19 cellular contexts compared by ENCODE assay signal in genomic region chr6:148548065-148548748, GRCh38.
DNase-seq lines count a peak whose midpoint lies in the region; ATAC-seq and TF ChIP-seq lines count a peak whose summit lies in the region.
"Had no signal": no experiment of that assay in that cellular context is flagged by ENCODE, and none has a peak within 500 bp of the region (broad histone marks: within the 10 kb centered on the region; RNA-seq: fewer than 3 reads in every experiment).

No MANE protein-coding gene starts in this region.

- H3F3A ChIP-seq in GM23248 (ENCODE audit: insufficient read depth): peaks cover 79% of the 10 kb centered on the region

- H3K4me3 Mint-ChIP-seq in type B pancreatic cell: no peak overlapping the region
- H3K4me3 Mint-ChIP-seq: CD4-positive, alpha-beta memory T cell; endodermal cell had no signal

- in situ Hi-C loops in GM23248 (cut with MboI): no loop called here

- no peak overlapping the region for H3K4me3 ChIP-seq in GM23248
- H3K4me3 ChIP-seq: hepatocyte, psoas muscle, tibial nerve had no signal

- peaks cover 46% of the 10 kb centered on the region for H3K36me3 Mint-ChIP-seq in type B pancreatic cell

- intact Hi-C loops in cardiac septum (cut with DNase I): no loop called here

- peak overlapping the region; percentile 42 for H3K27ac Mint-ChIP-seq in type B pancreatic cell
- H3K27ac Mint-ChIP-seq: CD4-positive, alpha-beta memory T cell; endodermal cell had no signal

- H3K9me3 ChIP-seq in GM23248 (ENCODE audit: low read depth): no peaks in the 10 kb centered on the region
- H3K9me3 ChIP-seq: psoas muscle, tibial nerve had no signal

- TF ChIP-seq CTCF in type B pancreatic cell (conservative IDR thresholded peaks at IDR 0.05): no peak

- no peak overlapping the region for H3K9ac ChIP-seq in GM23248

- H4K20me1 ChIP-seq in GM23248 (ENCODE audit: insufficient read depth): no peaks in the 10 kb centered on the region

- no peak overlapping the region for H2AFZ ChIP-seq in GM23248
- H2AFZ ChIP-seq: hepatocyte had no signal

- no peaks in the 10 kb centered on the region for H3K27me3 ChIP-seq in GM23248 (replicated peaks; ENCODE audit: insufficient read depth)
- H3K27me3 ChIP-seq: brain microvascular endothelial cell, hepatocyte, tibial nerve had no signal

- H3K36me3 ChIP-seq in GM23248 (ENCODE audit: low read depth): peaks cover 98% of the 10 kb centered on the region

- H3K27me3 Mint-ChIP-seq in type B pancreatic cell: no peaks in the 10 kb centered on the region

- peaks cover 2% of the 10 kb centered on the region for H3K9me3 Mint-ChIP-seq in type B pancreatic cell
- H3K9me3 Mint-ChIP-seq: CD4-positive, alpha-beta memory T cell; endodermal cell had no signal

- no peak overlapping the region for H3K27ac ChIP-seq in GM23248
- H3K27ac ChIP-seq: brain microvascular endothelial cell, hepatocyte, psoas muscle, VCaP had no signal

- 72 to 74% methylated on average over 22 of the region's 22 CpGs for WGBS in GM23248 (ENCODE audit: low coverage in 1 of 2, low lambda C conversion rate in 2 of 2, missing lambda C conversion rate in 2 of 2), 2 experiments

- DNase-seq in GM23248 (peak; percentile 30), cerebellar cortex (ENCODE audit: low spot score) (peak; percentile 16), cardiac septum (ENCODE audit: low spot score) (peak; percentile 68), type B pancreatic cell (ENCODE audit: extremely low spot score, unreplicated experiment) (no peak), SHP77 treated with DMSO at 0.1 percent for 48 hours (lab: John Stamatoyannopoulos, UW) (no peak)
- no peak for DNase-seq in activated CD4-positive, CD25-positive, alpha-beta regulatory T cell (lab: John Stamatoyannopoulos, UW)
- DNase-seq: activated CD8-positive, alpha-beta memory T cell treated with anti-CD3 and anti-CD28 coated beads for 24 hours; activated gamma-delta T cell; brain microvascular endothelial cell; CD4-positive, alpha-beta memory T cell; endodermal cell; NCI-H1105 treated with DMSO at 0.1 percent for 48 hours; NCI-H226; psoas muscle had no signal

- H3K79me2 ChIP-seq in GM23248 (ENCODE audit: insufficient read depth): peaks cover 49% of the 10 kb centered on the region
- H3K79me2 ChIP-seq: hepatocyte had no signal

- H3K4me1 ChIP-seq in GM23248 (ENCODE audit: insufficient read depth): peaks cover 5% of the 10 kb centered on the region; the same call in 1 of the 2 replicates
- H3K4me1 ChIP-seq: psoas muscle had no signal

- no peaks in the 10 kb centered on the region for H3K4me1 Mint-ChIP-seq in type B pancreatic cell (ENCODE audit: unreplicated experiment)
- H3K4me1 Mint-ChIP-seq: CD4-positive, alpha-beta memory T cell had no signal

- H3K9me2 ChIP-seq in GM23248 (ENCODE audit: insufficient read depth): no peaks in the 10 kb centered on the region

- ATAC-seq in GM18520 (IDR thresholded peaks at IDR 0.05; ENCODE audit: unreplicated experiment): no peak
- ATAC-seq: left lobe of liver had no signal

- H3K4me2 ChIP-seq in GM23248 (ENCODE audit: unreplicated experiment): no peak overlapping the region
- H3K4me2 ChIP-seq: hepatocyte had no signal

Comparison
In these comparisons a context has a peak if more than half of its experiments do, and no peak if none do; other contexts are left out.
1. DNase-seq: peak in GM23248 (single experiment), cerebellar cortex (single experiment) and cardiac septum (single experiment); none in type B pancreatic cell (single experiment), activated CD4-positive, CD25-positive, alpha-beta regulatory T cell (0 of 4) and SHP77 treated with DMSO at 0.1 percent for 48 hours (single experiment).